Comparison of ENCODE assay signal across 13 cellular contexts in genomic region chr1:24901791-24902470, GRCh38. TPM values are rescaled to one million over a fixed set of nuclear protein-coding genes. Genes with fewer than 3 reads are reported as not detected.
DNase-seq lines count a peak whose midpoint lies in the region; ATAC-seq and TF ChIP-seq lines count a peak whose summit lies in the region.
"Had no signal": no experiment of that assay in that cellular context is flagged by ENCODE, and none has a peak within 500 bp of the region (broad histone marks: within the 10 kb centered on the region; RNA-seq: fewer than 3 reads in every experiment).

No MANE protein-coding gene starts in this region.

- H3K4me1 ChIP-seq in spleen: peaks cover 0 to 59% (median 6%) of the 10 kb centered on the region in 6 donors
- H3K4me1 ChIP-seq: colonic mucosa had no signal

- peaks cover 45% of the 10 kb centered on the region for H3K36me3 Mint-ChIP-seq in activated naive CD8-positive, alpha-beta T cell treated with anti-CD3 and anti-CD28 coated beads, Interleukin-2, amount 50 U/mL, for 24 hours (ENCODE audit: low read depth)
- H3K36me3 Mint-ChIP-seq: WTC11 had no signal

- H3K36me3 ChIP-seq in H7 (replicated peaks; ENCODE audit: control insufficient read depth, insufficient read depth, low read length) (no peaks in the 10 kb centered on the region), spleen (peaks cover 0 to 65% (median 55%) of the 10 kb centered on the region in 6 donors)
- H3K36me3 ChIP-seq: colonic mucosa, suprapubic skin had no signal

- H3K4me3 ChIP-seq in H7 (ENCODE audit: insufficient read depth, low read depth, low read length) (no peak overlapping the region), spleen (no peak overlapping the region)
- H3K4me3 ChIP-seq: colonic mucosa, GM23248, suprapubic skin had no signal

- H3K27ac Mint-ChIP-seq in activated naive CD8-positive, alpha-beta T cell treated with anti-CD3 and anti-CD28 coated beads, Interleukin-2, amount 50 U/mL, for 24 hours: peak overlapping the region; percentile 84
- H3K27ac Mint-ChIP-seq: WTC11 had no signal

- ATAC-seq in activated naive CD8-positive, alpha-beta T cell treated with anti-CD3 and anti-CD28 coated beads, Interleukin-2, amount 50 U/mL, for 24 hours: no peak
- ATAC-seq: SK-N-SH treated with all-trans-retinoic acid at 6 μM for 48 hours, WTC11 had no signal

- DNase-seq in H7 (peak; percentile 62), posterior vena cava (ENCODE audit: low spot score) (peak; percentile 76), spleen (no peak), inferior parietal cortex (ENCODE audit: extremely low spot score) (no peak), caudate nucleus (lab: John Stamatoyannopoulos, UW) (no peak)
- peak; percentile 7 for DNase-seq in activated naive CD8-positive, alpha-beta T cell treated with anti-CD3 and anti-CD28 coated beads, Interleukin-2, amount 50 U/mL, for 24 hours
- DNase-seq: colonic mucosa, GM23248, midbrain had no signal

- H3K27me3 Mint-ChIP-seq in activated naive CD8-positive, alpha-beta T cell treated with anti-CD3 and anti-CD28 coated beads, Interleukin-2, amount 50 U/mL, for 24 hours: peaks cover 2% of the 10 kb centered on the region

- peak; percentile 30 for TF ChIP-seq POLR2A in GM10847 (IDR thresholded peaks at IDR 0.05; ENCODE audit: extremely low read depth, insufficient read length)
- no peak for TF ChIP-seq POLR2A in spleen (IDR thresholded peaks at IDR 0.05)

- TF ChIP-seq CTCF in spleen (IDR thresholded peaks at IDR 0.05 in 8 of 11, conservative IDR thresholded peaks at IDR 0.05 in 3 of 11): no peak

- no peaks in the 10 kb centered on the region for H3K27me3 ChIP-seq in H7 (ENCODE audit: control insufficient read depth, insufficient read depth, low read length)
- peaks cover 0 to 19% (median 0%) of the 10 kb centered on the region in 7 donors for H3K27me3 ChIP-seq in spleen (replicated peaks in 1 of 7)
- H3K27me3 ChIP-seq: colonic mucosa had no signal

- H3K4me1 Mint-ChIP-seq in activated naive CD8-positive, alpha-beta T cell treated with anti-CD3 and anti-CD28 coated beads, Interleukin-2, amount 50 U/mL, for 24 hours: peaks cover 56% of the 10 kb centered on the region

- no peaks in the 10 kb centered on the region for H3K9me3 ChIP-seq in spleen
- H3K9me3 ChIP-seq: colonic mucosa, suprapubic skin had no signal

- H3K27ac ChIP-seq in spleen: peak overlapping the region in 1 of 8 donors; percentile 17
- H3K27ac ChIP-seq in caudate nucleus (ENCODE audit: low read depth, low read length): no peak overlapping the region
- H3K27ac ChIP-seq: colonic mucosa, GM23248, suprapubic skin had no signal

- peak overlapping the region; percentile 29 for H3K4me3 Mint-ChIP-seq in activated naive CD8-positive, alpha-beta T cell treated with anti-CD3 and anti-CD28 coated beads, Interleukin-2, amount 50 U/mL, for 24 hours
- H3K4me3 Mint-ChIP-seq: WTC11 had no signal

- no peaks in the 10 kb centered on the region for H3K9me3 Mint-ChIP-seq in activated naive CD8-positive, alpha-beta T cell treated with anti-CD3 and anti-CD28 coated beads, Interleukin-2, amount 50 U/mL, for 24 hours
- H3K9me3 Mint-ChIP-seq: WTC11 had no signal

- 93 to 96% (median 93%) methylated on average over 4 to 38 of the region's 38 CpGs for WGBS in spleen, 5 donors

- intact Hi-C loops in posterior vena cava (cut with DNase I): no loop called here
- intact Hi-C loops in spleen (cut with DNase I; ENCODE audit: low total_unique reads): no loop called here

RNA-seq across cellular contexts. Expression of gene RUNX3, which starts 28.1 kb away (rescaled TPM):
- total RNA-seq in H7 (2014; rRNA removed; shearing (Covaris generic)): 1.3 and 3.5 TPM in 2 replicates
- 1 to 10 TPM; 5.0 to 8.9 TPM for total RNA-seq in posterior vena cava
- total RNA-seq in spleen: 10 to 100 TPM; 38.1 to 76.3 (median 52.3) TPM
- polyA plus RNA-seq in spleen: 10 to 100 TPM; 17.3 to 22.1 (median 18.2) TPM

Comparison
In these comparisons a context has a peak if more than half of its experiments do, and no peak if none do; other contexts are left out.
1. DNase-seq: peak in H7 (single experiment), activated naive CD8-positive, alpha-beta T cell treated with anti-CD3 and anti-CD28 coated beads, Interleukin-2, amount 50 U/mL, for 24 hours (single experiment) and posterior vena cava (single experiment); none in spleen (single experiment), inferior parietal cortex (single experiment) and caudate nucleus (0 of 61).